ENCODE assay signal across 11 cellular contexts in genomic region chr6:42787018-42787611, GRCh38. TPM values are rescaled to one million over a fixed set of nuclear protein-coding genes. Genes with fewer than 3 reads are reported as not detected.
A peak's percentile ranks its signal among the peaks of the same experiment; 100 is the strongest.
DNase-seq lines count a peak whose midpoint lies in the region; ATAC-seq, FAIRE-seq and TF ChIP-seq lines count a peak whose summit lies in the region.
"Had no signal": no experiment of that assay in that cellular context is flagged by ENCODE, and none has a peak within 500 bp of the region (broad histone marks: within the 10 kb centered on the region; RNA-seq: fewer than 3 reads in every experiment).

No MANE protein-coding gene starts in this region.

- H3K14ac ChIP-seq in mesenchymal stem cell (ENCODE audit: low read length in 2 of 2) = no peak overlapping the region

- H4K20me1 ChIP-seq in HepG2 (ENCODE audit: insufficient read depth, low read length) (peaks cover 12% of the 10 kb centered on the region; the same call in 1 of the 2 replicates), OCI-LY1 (ENCODE audit: insufficient read depth, low read length) (no peaks in the 10 kb centered on the region)

- no peak overlapping the region for H2BK12ac ChIP-seq in mesenchymal stem cell (ENCODE audit: low read length in 2 of 2)

- TF ChIP-seq EP300 in HepG2 (IDR thresholded peaks at IDR 0.05; ENCODE audit: low read depth in 2 of 2, low read length in 2 of 2) (no peak), HepG2 (CRISPR knock-in tag; IDR thresholded peaks at IDR 0.05; ENCODE audit: borderline replicate concordance) (no peak)

- H3K79me1 ChIP-seq in mesenchymal stem cell (replicated peaks; ENCODE audit: low read length, poor library complexity, severe bottlenecking) = peaks cover 14% of the 10 kb centered on the region

- no peak overlapping the region for H4K8ac ChIP-seq in mesenchymal stem cell (ENCODE audit: low read length)

- in situ Hi-C loops in HepG2 (cut with HindIII; ENCODE audit: extremely low pct_ligation_motif_present, low pct_unique_long_range_greater_than_20kb) = no loop called here

- no peak overlapping the region for H3K18ac ChIP-seq in mesenchymal stem cell (ENCODE audit: low read depth in 1 of 2, low read length in 2 of 2)

- TF ChIP-seq RAD21 in HepG2 (CRISPR knock-in tag; IDR thresholded peaks at IDR 0.05) = no peak

- WGBS in HepG2 (ENCODE audit: low lambda C conversion rate) = 93% methylated on average over 4 of the region's 4 CpGs
- WGBS in right lobe of liver (ENCODE audit: insufficient coverage, low coverage, low lambda C conversion rate, missing lambda C conversion rate) = 82% methylated on average over 4 of the region's 4 CpGs
- 65% methylated on average over 4 of the region's 4 CpGs for WGBS in mesenchymal stem cell

- TF ChIP-seq POLR2A in HepG2 (IDR thresholded peaks at IDR 0.05; ENCODE audit: insufficient read depth in 1 of 2, low read depth in 2 of 2, low read length in 2 of 2) = peak in 1 of 2 experiments; percentile 35; a peak in 2 of 4 replicates
- no peak for TF ChIP-seq POLR2A in right lobe of liver (IDR thresholded peaks at IDR 0.05)

- no peak overlapping the region for H2BK120ac ChIP-seq in mesenchymal stem cell (ENCODE audit: low read depth, low read length)

- H3K4me3 ChIP-seq in HepG2 (replicated peaks in 1 of 3; ENCODE audit: insufficient read depth in 1 of 3, low read depth in 2 of 3, low read length in 3 of 3) (no peak overlapping the region), right lobe of liver (no peak overlapping the region), OCI-LY1 (ENCODE audit: low read depth, low read length, poor library complexity, severe bottlenecking) (peak overlapping the region; percentile 78), muscle layer of duodenum (ENCODE audit: low read depth in 1 of 2, low read length in 2 of 2) (no peak overlapping the region), mesenchymal stem cell (ENCODE audit: insufficient read depth in 1 of 2, low read depth in 1 of 2, low read length in 2 of 2) (no peak overlapping the region)

- H3K4me1 ChIP-seq in HepG2 (ENCODE audit: insufficient read depth, low read length) (peaks cover 70% of the 10 kb centered on the region), right lobe of liver (peaks cover 0 to 15% (median 7%) of the 10 kb centered on the region in 4 donors), OCI-LY1 (ENCODE audit: insufficient read depth, low read length, severe bottlenecking) (peaks cover 57% of the 10 kb centered on the region), muscle layer of duodenum (ENCODE audit: control insufficient read depth in 1 of 2, insufficient read depth in 2 of 2, low read length in 2 of 2) (peaks cover 22 to 56% of the 10 kb centered on the region in 2 donors), mesenchymal stem cell (ENCODE audit: control insufficient read depth, insufficient read depth, low read depth, low read length) (peaks cover 7% of the 10 kb centered on the region)

- CTCF ChIA-PET in HepG2 (lab: Yijun Ruan, JAX; ENCODE audit: low intra/inter-chr PET ratio, low total read pairs) = no interaction called here

- H3K9me2 ChIP-seq in OCI-LY1 (ENCODE audit: low read depth, low read length) = no peaks in the 10 kb centered on the region

- no peak overlapping the region for H3K23ac ChIP-seq in mesenchymal stem cell (ENCODE audit: low read length in 2 of 2)

- POLR2A ChIA-PET in HepG2 (lab: Yijun Ruan, JAX) = interaction anchor here (0.7 to 11.1 kb wide), 3 partner anchors 41 to 687 kb away, joined by 3 to 270 read pairs (median 3); partner anchors contain the start of genes RPL7L1 and TBCC

- H3K36me3 ChIP-seq in HepG2 (replicated peaks in 1 of 2; ENCODE audit: control insufficient read depth in 1 of 2, insufficient read depth in 2 of 2, low read length in 2 of 2) (no peaks in the 10 kb centered on the region; a peak in 1 of 5 replicates), right lobe of liver (no peaks in the 10 kb centered on the region), OCI-LY1 (ENCODE audit: insufficient read depth, low read length) (peaks cover 30% of the 10 kb centered on the region; the same call in 1 of the 2 replicates), muscle layer of duodenum (ENCODE audit: control insufficient read depth in 1 of 2, insufficient read depth in 2 of 2, low read length in 2 of 2) (peaks cover 0 to 6% of the 10 kb centered on the region in 2 donors), mesenchymal stem cell (ENCODE audit: control insufficient read depth in 1 of 2, insufficient read depth in 2 of 2, low read depth in 1 of 2, low read length in 2 of 2) (peaks cover 4 to 6% of the 10 kb centered on the region in 2 experiments)

- H3K9me3 ChIP-seq in HepG2 (ENCODE audit: low read length) = no peaks in the 10 kb centered on the region
- no peaks in the 10 kb centered on the region for H3K9me3 ChIP-seq in right lobe of liver
- no peaks in the 10 kb centered on the region for H3K9me3 ChIP-seq in OCI-LY1 (ENCODE audit: low read length)
- H3K9me3 ChIP-seq in muscle layer of duodenum (ENCODE audit: control insufficient read depth in 1 of 2, low read length in 2 of 2) = no peaks in the 10 kb centered on the region
- no peaks in the 10 kb centered on the region for H3K9me3 ChIP-seq in mesenchymal stem cell (ENCODE audit: control insufficient read depth, low read length)

- no peak overlapping the region for H3K4ac ChIP-seq in mesenchymal stem cell (ENCODE audit: low read depth in 1 of 2, low read length in 2 of 2)

- H4K91ac ChIP-seq in mesenchymal stem cell (ENCODE audit: low read length) = no peak overlapping the region

- FAIRE-seq in HepG2 (lab: Jason Lieb, UNC) = no peak

- DNase-seq in HepG2 (ENCODE audit: low spot score) (no peak), right lobe of liver (no peak), mesenchymal stem cell (no peak), T-helper 1 cell (no peak), OCI-M1 (lab: John Stamatoyannopoulos, UW) (no peak), SW 1271 (lab: John Stamatoyannopoulos, UW) (no peak)
- DNase-seq: foreskin keratinocyte, NCI-H1436, RPMI8226 had no signal

- intact Hi-C loops in HepG2 (cut with micrococcal nuclease; ENCODE audit: unreplicated experiment) = no loop called here
- intact Hi-C loops in right lobe of liver (cut with DNase I) = no loop called here

- H3K27ac ChIP-seq in HepG2 (ENCODE audit: extremely low read length, insufficient read depth, low read length) (no peak overlapping the region), right lobe of liver (no peak overlapping the region), OCI-LY1 (ENCODE audit: low read depth, low read length, poor library complexity, severe bottlenecking) (peak overlapping the region; percentile 62), muscle layer of duodenum (ENCODE audit: low read length) (peak overlapping the region; percentile 12), mesenchymal stem cell (ENCODE audit: low read length, poor library complexity, severe bottlenecking) (no peak overlapping the region)
- H3K27ac ChIP-seq: foreskin keratinocyte had no signal

- H3K4me2 ChIP-seq in HepG2 (ENCODE audit: low read depth, low read length) (no peak overlapping the region), OCI-LY1 (ENCODE audit: low read length) (peak overlapping the region; percentile 90), mesenchymal stem cell (ENCODE audit: low read length, poor library complexity, severe bottlenecking) (no peak overlapping the region)

- H3K79me2 ChIP-seq in HepG2 (ENCODE audit: insufficient read depth, low read length) = peaks cover 77% of the 10 kb centered on the region
- peaks cover 80% of the 10 kb centered on the region for H3K79me2 ChIP-seq in OCI-LY1 (ENCODE audit: insufficient read depth, low read length)

- H3K27me3 ChIP-seq in HepG2 (ENCODE audit: control insufficient read depth in 1 of 2, insufficient read depth in 2 of 2, low read length in 2 of 2) (no peaks in the 10 kb centered on the region; a peak in 1 of 5 replicates), right lobe of liver (no peaks in the 10 kb centered on the region), OCI-LY1 (ENCODE audit: insufficient read depth, low read length) (no peaks in the 10 kb centered on the region), muscle layer of duodenum (ENCODE audit: low read depth, low read length) (no peaks in the 10 kb centered on the region), mesenchymal stem cell (ENCODE audit: control insufficient read depth in 1 of 2, insufficient read depth in 1 of 2, low read length in 2 of 2) (no peaks in the 10 kb centered on the region)
- H3K27me3 ChIP-seq: foreskin keratinocyte had no signal

- no TSS peak for BruUV-seq in HepG2 (replicated peaks; lab: Mats Ljungman, UMichigan)

- H2AFZ ChIP-seq in HepG2 (ENCODE audit: low read length) (no peak overlapping the region), OCI-LY1 (ENCODE audit: low read length) (no peak overlapping the region), mesenchymal stem cell (ENCODE audit: low read depth, low read length) (no peak overlapping the region)

- no peak overlapping the region for H2AK5ac ChIP-seq in mesenchymal stem cell (ENCODE audit: low read length, severe bottlenecking)

- H3F3A ChIP-seq in OCI-LY1 (ENCODE audit: insufficient read depth, low read length) = no peaks in the 10 kb centered on the region

- ATAC-seq in HepG2 = no peak
- ATAC-seq in right lobe of liver = no peak
- ATAC-seq: foreskin keratinocyte had no signal

- no peak overlapping the region for H2BK15ac ChIP-seq in mesenchymal stem cell (ENCODE audit: low read depth, poor library complexity, severe bottlenecking)

- H2BK5ac ChIP-seq in mesenchymal stem cell (ENCODE audit: low read depth, low read length, poor library complexity, severe bottlenecking) = no peak overlapping the region

- H3K9ac ChIP-seq in HepG2 (ENCODE audit: insufficient read depth, low read depth, low read length) (no peak overlapping the region), OCI-LY1 (ENCODE audit: low read length) (peak overlapping the region; percentile 29; the same call in 1 of the 2 replicates), mesenchymal stem cell (ENCODE audit: low read length) (no peak overlapping the region)

- no peak for TF ChIP-seq CTCF in HepG2 (CRISPR knock-in tag; IDR thresholded peaks at IDR 0.05)
- TF ChIP-seq CTCF in right lobe of liver (IDR thresholded peaks at IDR 0.05) = no peak
- no peak for TF ChIP-seq CTCF in OCI-LY1 (IDR thresholded peaks at IDR 0.05; ENCODE audit: low read length)

RNA-seq across cellular contexts. Expression of gene BICRAL, which starts 5.3 kb away (rescaled TPM):
- total RNA-seq in HepG2 (2016; rRNA removed; fragmentation: Illumina TruSeq; extraction: Trizol) = 5.0 and 6.8 TPM in 2 replicates
- total RNA-seq in HepG2 (2016; cell fraction: cytosol; rRNA removed; fragmentation: Illumina TruSeq; extraction: Trizol; ENCODE audit: low read depth) = 1.6 and 1.9 TPM in 2 replicates
- total RNA-seq in HepG2 (2016; cell fraction: insoluble cytoplasmic fraction; rRNA removed; fragmentation: Illumina TruSeq; extraction: Trizol) = 4.5 and 6.4 TPM in 2 replicates
- total RNA-seq in HepG2 (2016; cell fraction: membrane; rRNA removed; fragmentation: Illumina TruSeq; extraction: Trizol) = 4.8 and 5.3 TPM in 2 replicates
- total RNA-seq in HepG2 (2016; cell fraction: nucleus; rRNA removed; fragmentation: Illumina TruSeq; extraction: Trizol) = 4.9 and 6.1 TPM in 2 replicates
- 11.1 and 13.5 TPM in 2 replicates for polyA plus RNA-seq in HepG2 (2011; rRNA removed)
- 9.5 and 11.4 TPM in 2 replicates for polyA plus RNA-seq in HepG2 (2011; cell fraction: cytosol; rRNA removed)
- 9.0 and 9.1 TPM in 2 replicates for polyA plus RNA-seq in HepG2 (2011; cell fraction: nucleus; rRNA removed)
- 7.3 and 7.8 TPM in 2 replicates for polyA plus RNA-seq in HepG2 (2012)
- polyA plus RNA-seq in HepG2 (2016; cell fraction: cytosol; fragmentation: Illumina TruSeq; extraction: Trizol; ENCODE audit: low read depth) = 0.24 and 0.26 TPM in 2 replicates
- polyA plus RNA-seq in HepG2 (2016; cell fraction: insoluble cytoplasmic fraction; fragmentation: Illumina TruSeq; extraction: Trizol; ENCODE audit: low read depth) = 5.3 and 6.6 TPM in 2 replicates
- 1.5 and 1.7 TPM in 2 replicates for polyA plus RNA-seq in HepG2 (2016; cell fraction: membrane; fragmentation: Illumina TruSeq; extraction: Trizol; ENCODE audit: low read depth)
- polyA plus RNA-seq in HepG2 (2016; cell fraction: nucleus; fragmentation: Illumina TruSeq; extraction: Trizol; ENCODE audit: insufficient read depth, low read depth) = 8.7 and 9.2 TPM in 2 replicates
- 16.6 and 32.3 TPM in 2 replicates for polyA minus RNA-seq in HepG2 (2011; rRNA and poly(A)+ RNA removed; ENCODE audit: low replicate concordance)
- polyA minus RNA-seq in HepG2 (2011; cell fraction: cytosol; rRNA and poly(A)+ RNA removed) = 14.7 and 15.5 TPM in 2 replicates
- 14.7 and 18.9 TPM in 2 replicates for polyA minus RNA-seq in HepG2 (2011; cell fraction: nucleus; rRNA and poly(A)+ RNA removed)
- 1 to 10 TPM; 4.3 to 6.0 (median 5.5) TPM for total RNA-seq in right lobe of liver
- polyA plus RNA-seq in mesenchymal stem cell (2013, experiment 1 of 2) = 3.9 TPM
- 3.5 TPM for polyA plus RNA-seq in mesenchymal stem cell (2013, experiment 2 of 2)

RNA-seq across cellular contexts. Expression of gene TBCC, which starts 41.2 kb away (rescaled TPM):
- total RNA-seq in HepG2 (2016; rRNA removed; fragmentation: Illumina TruSeq; extraction: Trizol) = 36.1 and 43.2 TPM in 2 replicates
- total RNA-seq in HepG2 (2016; cell fraction: cytosol; rRNA removed; fragmentation: Illumina TruSeq; extraction: Trizol; ENCODE audit: low read depth) = 13.4 and 14.0 TPM in 2 replicates
- 37.2 and 41.5 TPM in 2 replicates for total RNA-seq in HepG2 (2016; cell fraction: insoluble cytoplasmic fraction; rRNA removed; fragmentation: Illumina TruSeq; extraction: Trizol)
- 20.4 and 22.9 TPM in 2 replicates for total RNA-seq in HepG2 (2016; cell fraction: membrane; rRNA removed; fragmentation: Illumina TruSeq; extraction: Trizol)
- total RNA-seq in HepG2 (2016; cell fraction: nucleus; rRNA removed; fragmentation: Illumina TruSeq; extraction: Trizol) = 17.5 and 20.0 TPM in 2 replicates
- 14.8 and 18.0 TPM in 2 replicates for polyA plus RNA-seq in HepG2 (2011; rRNA removed)
- polyA plus RNA-seq in HepG2 (2011; cell fraction: cytosol; rRNA removed) = 14.9 and 15.6 TPM in 2 replicates
- polyA plus RNA-seq in HepG2 (2011; cell fraction: nucleus; rRNA removed) = 12.6 and 13.8 TPM in 2 replicates
- polyA plus RNA-seq in HepG2 (2012) = 12.0 and 15.3 TPM in 2 replicates
- polyA plus RNA-seq in HepG2 (2016; cell fraction: cytosol; fragmentation: Illumina TruSeq; extraction: Trizol; ENCODE audit: low read depth) = 5.2 and 5.5 TPM in 2 replicates
- 26.8 and 28.7 TPM in 2 replicates for polyA plus RNA-seq in HepG2 (2016; cell fraction: insoluble cytoplasmic fraction; fragmentation: Illumina TruSeq; extraction: Trizol; ENCODE audit: low read depth)
- polyA plus RNA-seq in HepG2 (2016; cell fraction: membrane; fragmentation: Illumina TruSeq; extraction: Trizol; ENCODE audit: low read depth) = 7.8 and 9.2 TPM in 2 replicates
- polyA plus RNA-seq in HepG2 (2016; cell fraction: nucleus; fragmentation: Illumina TruSeq; extraction: Trizol; ENCODE audit: insufficient read depth, low read depth) = 20.6 and 21.7 TPM in 2 replicates
- polyA minus RNA-seq in HepG2 (2011; rRNA and poly(A)+ RNA removed; ENCODE audit: low replicate concordance) = 10.7 and 14.8 TPM in 2 replicates
- polyA minus RNA-seq in HepG2 (2011; cell fraction: cytosol; rRNA and poly(A)+ RNA removed) = 8.2 and 9.3 TPM in 2 replicates
- polyA minus RNA-seq in HepG2 (2011; cell fraction: nucleus; rRNA and poly(A)+ RNA removed) = 7.6 and 7.7 TPM in 2 replicates
- total RNA-seq in right lobe of liver = 10 to 100 TPM in 2 of 6 experiments, 1 to 10 TPM in 4; 5.4 to 12.2 (median 6.3) TPM
- polyA plus RNA-seq in mesenchymal stem cell (2013, experiment 1 of 2) = 20.5 TPM
- polyA plus RNA-seq in mesenchymal stem cell (2013, experiment 2 of 2) = 22.6 TPM

Comparison
In these comparisons a context has a peak if more than half of its experiments do, and no peak if none do; other contexts are left out.
1. H3K27ac ChIP-seq: peak in OCI-LY1 (single experiment) and muscle layer of duodenum (single experiment); none in HepG2 (single experiment), right lobe of liver (0 of 3) and mesenchymal stem cell (single experiment).